ENCODE assay signal across 8 cellular contexts in genomic region chr1:1788646-1789431, GRCh38. TPM values are rescaled to one million over a fixed set of nuclear protein-coding genes. Genes with fewer than 3 reads are reported as not detected.
DNase-seq lines count a peak whose midpoint lies in the region; ATAC-seq, FAIRE-seq and TF ChIP-seq lines count a peak whose summit lies in the region.

No MANE protein-coding gene starts in this region.

- H3K27me3 ChIP-seq in WERI-Rb-1 (ENCODE audit: insufficient read depth, low read depth, severe bottlenecking) (no peaks in the 10 kb centered on the region), suprapubic skin (no peaks in the 10 kb centered on the region)

- ATAC-seq in HG02678 (IDR thresholded peaks at IDR 0.05; ENCODE audit: unreplicated experiment) (no peak), HG03432 (IDR thresholded peaks at IDR 0.05; ENCODE audit: unreplicated experiment) (no peak)

- intact Hi-C loops in kidney (cut with DNase I): no loop called here

- no peak overlapping the region for H3K9ac ChIP-seq in kidney (ENCODE audit: low read length in 2 of 2)

- 84% methylated on average over 24 of the region's 25 CpGs for WGBS in suprapubic skin

- H3K9me3 ChIP-seq in WERI-Rb-1 (ENCODE audit: severe bottlenecking) (no peaks in the 10 kb centered on the region), kidney (ENCODE audit: control insufficient read depth in 1 of 2, low read length in 2 of 2) (no peaks in the 10 kb centered on the region), suprapubic skin (no peaks in the 10 kb centered on the region)

- TF ChIP-seq POLR2A in suprapubic skin (IDR thresholded peaks at IDR 0.05): no peak

- DNase-seq in AG20443 (ENCODE audit: low spot score) (peak; percentile 38), GM13976 (ENCODE audit: low spot score) (no peak), WERI-Rb-1 (peak; percentile 62), kidney (peak; percentile 65), Ammon's horn (ENCODE audit: low spot score) (no peak), suprapubic skin (ENCODE audit: low spot score in 2 of 2) (no peak)

- H3K27ac ChIP-seq in WERI-Rb-1 (no peak overlapping the region), kidney (ENCODE audit: low read depth in 2 of 2, low read length in 2 of 2) (no peak overlapping the region), suprapubic skin (no peak overlapping the region)

- H3K4me3 ChIP-seq in WERI-Rb-1 (ENCODE audit: low read depth, low read length) (no peak overlapping the region), kidney (ENCODE audit: low read length in 2 of 2) (no peak overlapping the region), suprapubic skin (no peak overlapping the region)

- TF ChIP-seq CTCF in GM13976 (IDR thresholded peaks at IDR 0.05; ENCODE audit: borderline replicate concordance, control extremely low read depth, extremely low read depth, insufficient read depth, missing control alignments): peak; percentile 33
- peak; percentile 75 for TF ChIP-seq CTCF in WERI-Rb-1 (IDR thresholded peaks at IDR 0.05; ENCODE audit: low read depth, low read length)
- TF ChIP-seq CTCF in kidney (IDR thresholded peaks at IDR 0.05; ENCODE audit: borderline replicate concordance, extremely low read depth, insufficient read depth): peak; percentile 17
- peak in 1 of 2 donors; percentile 2 for TF ChIP-seq CTCF in suprapubic skin (IDR thresholded peaks at IDR 0.05)

- peaks cover 75% of the 10 kb centered on the region for H3K36me3 ChIP-seq in WERI-Rb-1
- peaks cover 59 to 66% of the 10 kb centered on the region in 2 donors for H3K36me3 ChIP-seq in kidney (ENCODE audit: control insufficient read depth in 1 of 2, insufficient read depth in 2 of 2, low read length in 2 of 2)
- H3K36me3 ChIP-seq in suprapubic skin: peaks cover 93% of the 10 kb centered on the region

- no peak for FAIRE-seq in kidney (lab: Jason Lieb, UNC)

- H3K4me1 ChIP-seq in kidney (ENCODE audit: control insufficient read depth in 1 of 2, insufficient read depth in 1 of 2, low read depth in 1 of 2, low read length in 2 of 2) (no peaks in the 10 kb centered on the region), suprapubic skin (peaks cover under 1% of the 10 kb centered on the region)

- TF ChIP-seq EP300 in suprapubic skin (IDR thresholded peaks at IDR 0.05): no peak

- in situ Hi-C loops in GM13976 (cut with MboI; ENCODE audit: low sequenced_read_pairs, unreplicated experiment): loop anchor here (10.0 kb wide), 1 partner anchor 116 kb away; no protein-coding TSS in a partner anchor

RNA-seq across cellular contexts. Expression of gene NADK, which starts 10.6 kb away (rescaled TPM):
- 76.3 TPM for total RNA-seq in kidney
- 37.9 TPM for polyA plus RNA-seq in kidney (ENCODE audit: insufficient read depth, low read depth, low replicate concordance)
- 10 to 100 TPM; 55.5 to 78.3 (median 64.1) TPM for total RNA-seq in suprapubic skin

Comparison
In these comparisons a context has a peak if more than half of its experiments do, and no peak if none do; other contexts are left out.
1. DNase-seq: peak in AG20443 (single experiment), WERI-Rb-1 (single experiment) and kidney (single experiment); none in GM13976 (single experiment), Ammon's horn (single experiment) and suprapubic skin (0 of 2).